In genomic region chr14:59293934-59294661, GRCh38 we compare ENCODE assay signal across 1 cellular context.
TF ChIP-seq lines count a peak whose summit lies in the region.

No MANE protein-coding gene starts in this region.

TF ChIP-seq in GM23338, 12 proteins besides CTCF, POLR2A, EP300 and RAD21 (continued from another document):
- TF ChIP-seq ETS1 (IDR thresholded peaks at IDR 0.05), result no peak
- TF ChIP-seq POLR2AphosphoS5 (IDR thresholded peaks at IDR 0.05; ENCODE audit: low read depth), result no peak
- TF ChIP-seq STAT1 (IDR thresholded peaks at IDR 0.05; ENCODE audit: unreplicated experiment), result no peak
- TF ChIP-seq EZH2 (IDR thresholded peaks at IDR 0.05; ENCODE audit: low read depth, unreplicated experiment), result no peak
TF ChIP-seq in GM23338: peak in this region for 0.
